In the genomic region with DNA sequence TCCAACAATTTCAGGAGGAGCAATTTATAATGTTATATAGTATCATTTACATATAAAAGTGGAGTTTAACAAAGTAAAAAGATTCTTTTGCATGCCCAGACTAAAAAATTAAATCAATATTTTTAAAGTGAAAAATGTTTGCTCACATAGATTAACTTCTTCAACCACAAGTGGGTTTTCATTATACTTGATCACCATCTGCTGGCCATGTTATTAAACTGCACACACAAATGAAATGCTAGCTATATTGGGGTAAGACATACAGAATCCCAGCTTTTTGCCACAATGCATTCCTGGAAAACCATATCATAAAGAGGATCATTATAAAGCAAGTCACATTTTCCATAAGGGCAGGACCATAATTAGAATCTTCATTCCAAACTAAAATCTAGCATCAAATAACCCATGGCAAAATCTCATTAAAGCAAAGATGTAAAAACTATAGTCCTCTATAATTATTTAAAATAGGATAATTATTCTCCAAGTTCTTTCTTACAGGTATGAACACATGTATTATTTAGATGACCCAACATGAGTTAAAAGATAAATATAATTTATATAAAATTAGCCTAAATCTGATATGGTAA, we compare ENCODE assay signal across 8 cellular contexts. TPM values are rescaled to one million over a fixed set of nuclear protein-coding genes. Genes with fewer than 3 reads are reported as not detected.
DNase-seq lines count a peak whose midpoint lies in the region; ATAC-seq and TF ChIP-seq lines count a peak whose summit lies in the region.

No MANE protein-coding gene starts in this region.

- H3K27ac Mint-ChIP-seq in activated CD8-positive, alpha-beta T cell treated with anti-CD3 and anti-CD28 coated beads for 36 hours, result no peak overlapping the region

- no peak overlapping the region for H3K4me3 Mint-ChIP-seq in activated CD8-positive, alpha-beta T cell treated with anti-CD3 and anti-CD28 coated beads for 36 hours

- DNase-seq in ACHN (peak; percentile 62), GM04503 (ENCODE audit: low read depth) (peak; percentile 24), NCI-H146 (lab: John Stamatoyannopoulos, UW) (peak; percentile 9), hepatocyte (ENCODE audit: low spot score) (peak; percentile 59), stromal cell of bone marrow (ENCODE audit: low read depth) (peak; percentile 32)
- DNase-seq in activated CD8-positive, alpha-beta T cell treated with anti-CD3 and anti-CD28 coated beads for 36 hours, result peak; percentile 6

- no peaks in the 10 kb centered on the region for H3K36me3 Mint-ChIP-seq in activated CD8-positive, alpha-beta T cell treated with anti-CD3 and anti-CD28 coated beads for 36 hours (ENCODE audit: low read depth)

- no peaks in the 10 kb centered on the region for H3K79me2 ChIP-seq in hepatocyte

- no peaks in the 10 kb centered on the region for H3K27me3 ChIP-seq in hepatocyte

- H3K4me1 ChIP-seq in hepatocyte (ENCODE audit: insufficient read depth), result no peaks in the 10 kb centered on the region

- POLR2A ChIA-PET in activated CD8-positive, alpha-beta T cell treated with anti-CD3 and anti-CD28 coated beads for 36 hours (lab: Charles Lee), result no interaction called here

- H3K4me2 ChIP-seq in hepatocyte, result no peak overlapping the region

- no peak overlapping the region for H2AFZ ChIP-seq in hepatocyte

- no peaks in the 10 kb centered on the region for H3K27me3 Mint-ChIP-seq in activated CD8-positive, alpha-beta T cell treated with anti-CD3 and anti-CD28 coated beads for 36 hours

- in situ Hi-C loops in ACHN (cut with HindIII; ENCODE audit: low pct_ligation_motif_present, low pct_unique_long_range_greater_than_20kb, low sequenced_read_pairs), result no loop called here

- intact Hi-C loops in activated CD8-positive, alpha-beta T cell treated with anti-CD3 and anti-CD28 coated beads for 36 hours (cut with micrococcal nuclease), result loop anchor here (10.0 kb wide), 1 partner anchor 931 kb away; no protein-coding TSS in a partner anchor

- no peak overlapping the region for H3K27ac ChIP-seq in hepatocyte

- H4K20me1 ChIP-seq in hepatocyte (ENCODE audit: insufficient read depth, poor library complexity, severe bottlenecking), result no peaks in the 10 kb centered on the region

- no peak overlapping the region for H3K4me3 ChIP-seq in hepatocyte

- peak; percentile 84 for TF ChIP-seq CTCF in activated CD8-positive, alpha-beta T cell treated with anti-CD3 and anti-CD28 coated beads for 36 hours (IDR thresholded peaks at IDR 0.05)
- TF ChIP-seq CTCF in hepatocyte (IDR thresholded peaks at IDR 0.05; ENCODE audit: poor library complexity), result peak; percentile 80

- peaks cover 8% of the 10 kb centered on the region for H3K4me1 Mint-ChIP-seq in activated CD8-positive, alpha-beta T cell treated with anti-CD3 and anti-CD28 coated beads for 36 hours (ENCODE audit: low read depth)

- peaks cover 2% of the 10 kb centered on the region for H3K9me3 ChIP-seq in hepatocyte (ENCODE audit: low read depth)

- no peaks in the 10 kb centered on the region for H3K9me2 ChIP-seq in hepatocyte (replicated peaks; ENCODE audit: insufficient read depth)

- CTCF ChIA-PET in activated CD8-positive, alpha-beta T cell treated with anti-CD3 and anti-CD28 coated beads for 36 hours (lab: Charles Lee), result interaction anchor here (0.7 to 4.7 kb wide), 11 partner anchors 14 to 934 kb away, joined by 3 to 36 read pairs (median 5); no protein-coding TSS in a partner anchor

- peak; percentile 47 for ATAC-seq in activated CD8-positive, alpha-beta T cell treated with anti-CD3 and anti-CD28 coated beads for 36 hours
- no peak for ATAC-seq in HG03460 (IDR thresholded peaks at IDR 0.05; ENCODE audit: unreplicated experiment)
- no peak for ATAC-seq in GM18498 (IDR thresholded peaks at IDR 0.05; ENCODE audit: unreplicated experiment)

- H3K36me3 ChIP-seq in hepatocyte (replicated peaks; ENCODE audit: insufficient read depth, low read depth), result no peaks in the 10 kb centered on the region

- H3K9me3 Mint-ChIP-seq in activated CD8-positive, alpha-beta T cell treated with anti-CD3 and anti-CD28 coated beads for 36 hours, result no peaks in the 10 kb centered on the region

RNA-seq across cellular contexts. Expression of a gene that starts 26.3 kb away (rescaled TPM):
- total RNA-seq in activated CD8-positive, alpha-beta T cell treated with anti-CD3 and anti-CD28 coated beads for 36 hours, result 1 to 10 TPM; 1.2 to 1.5 TPM
- 6.1 and 9.7 TPM in 2 replicates for total RNA-seq in hepatocyte
- polyA plus RNA-seq in hepatocyte, result 7.1 and 8.8 TPM in 2 replicates

Comparison
In these comparisons a context has a peak if more than half of its experiments do, and no peak if none do; other contexts are left out.
1. DNase-seq: peak in every context shown above with its lines; median percentile 62 in ACHN; 59 in hepatocyte; 32 in stromal cell of bone marrow; 24 in GM04503; 9 in NCI-H146; 6 in activated CD8-positive, alpha-beta T cell treated with anti-CD3 and anti-CD28 coated beads for 36 hours.